In genomic region chr14:35404496-35405303, GRCh38 we compare ENCODE assay signal across 8 cellular contexts. TPM values are rescaled to one million over a fixed set of nuclear protein-coding genes. Genes with fewer than 3 reads are reported as not detected.
A peak's percentile ranks its signal among the peaks of the same experiment; 100 is the strongest.
DNase-seq lines count a peak whose midpoint lies in the region; ATAC-seq and TF ChIP-seq lines count a peak whose summit lies in the region.

Gene NFKBIA, minus strand, starts transcription at chr14:35404749. Its CDS starts 105 bp downstream, at chr14:35404644.

- H3K27me3 Mint-ChIP-seq in naive B cell = no peaks in the 10 kb centered on the region
- no peaks in the 10 kb centered on the region for H3K27me3 Mint-ChIP-seq in stimulated activated naive B cell treated with anti-CD40 and anti-IgM and Interleukin-4, amounts not matched to agents 10 μg/mL and 1 μg/mL and 100 μg/mL, for 72 hours

- peak; percentile 79 for ATAC-seq in DND-41 (ENCODE audit: insufficient read depth, low read depth)
- peak; percentile 67 for ATAC-seq in GM21723 (IDR thresholded peaks at IDR 0.05; ENCODE audit: unreplicated experiment)
- peak; percentile 61 to 65 for ATAC-seq in naive B cell (ENCODE audit: low read depth in 2 of 2)
- peak; percentile 74 to 78 for ATAC-seq in stimulated activated naive B cell treated with anti-CD40 and anti-IgM and Interleukin-4, amounts not matched to agents 10 μg/mL and 1 μg/mL and 100 μg/mL, for 72 hours (replicated peaks)

- H3K4me1 ChIP-seq in DND-41 (ENCODE audit: insufficient read depth, low read length) (peaks cover 48% of the 10 kb centered on the region), Peyer's patch (peaks cover 5 to 36% (median 22%) of the 10 kb centered on the region in 4 donors), esophagus squamous epithelium (peaks cover 26 to 70% (median 27%) of the 10 kb centered on the region in 3 donors)

- H3K27me3 ChIP-seq in DND-41 (ENCODE audit: insufficient read depth, low read length, poor library complexity) (no peaks in the 10 kb centered on the region), Peyer's patch (no peaks in the 10 kb centered on the region), esophagus squamous epithelium (no peaks in the 10 kb centered on the region)

- H3K4me1 Mint-ChIP-seq in naive B cell = peaks cover 43 to 66% (median 60%) of the 10 kb centered on the region in 3 donors
- H3K4me1 Mint-ChIP-seq in stimulated activated naive B cell treated with anti-CD40 and anti-IgM and Interleukin-4, amounts not matched to agents 10 μg/mL and 1 μg/mL and 100 μg/mL, for 72 hours = peaks cover 36 to 68% of the 10 kb centered on the region in 2 donors

- peak; percentile 87 for DNase-seq in DND-41
- DNase-seq in KBM-7 = peak; percentile 95
- peak; percentile 89 to 96 (median 95) for DNase-seq in Peyer's patch
- DNase-seq in activated T-cell treated with anti-CD3 and anti-CD28 coated beads, Interleukin-2, amount 50 U/mL, for 48 hours = peak; percentile 97 to 98
- DNase-seq in esophagus squamous epithelium (lab: John Stamatoyannopoulos, UW) = peak; percentile 63
- DNase-seq in naive B cell = peak; percentile 97
- DNase-seq in stimulated activated naive B cell treated with anti-CD40 and anti-IgM and Interleukin-4, amounts not matched to agents 10 μg/mL and 1 μg/mL and 100 μg/mL, for 72 hours = peak; percentile 96

- H3K4me3 Mint-ChIP-seq in naive B cell = peak within 1 kb of the TSS; percentile 92 to 98 (median 96)
- peak within 1 kb of the TSS; percentile 99 to 100 for H3K4me3 Mint-ChIP-seq in stimulated activated naive B cell treated with anti-CD40 and anti-IgM and Interleukin-4, amounts not matched to agents 10 μg/mL and 1 μg/mL and 100 μg/mL, for 72 hours

- in situ Hi-C loops in KBM-7 (cut with MboI; ENCODE audit: low pct_unique_long_range_greater_than_20kb, low sequenced_read_pairs) = loop anchor here (25.0 kb wide), 2 partner anchors 167 to 742 kb away; no protein-coding TSS in a partner anchor

- TF ChIP-seq POLR2A in Peyer's patch (IDR thresholded peaks at IDR 0.05) (peak; percentile 97 to 99), esophagus squamous epithelium (IDR thresholded peaks at IDR 0.05) (peak in 3 of 4 donors; percentile 51 to 100 (median 99))

- H3K4me3 ChIP-seq in DND-41 (ENCODE audit: low read depth in 1 of 2, low read length in 2 of 2) (peak within 1 kb of the TSS; percentile 90 to 93; a peak in 3 of 4 replicates), Peyer's patch (peak within 1 kb of the TSS; percentile 94 to 100 (median 98)), esophagus squamous epithelium (peak within 1 kb of the TSS; percentile 66 to 99 (median 92))

- H3K27ac ChIP-seq in DND-41 (ENCODE audit: low read length) (peak within 1 kb of the TSS; percentile 98), Peyer's patch (peak within 1 kb of the TSS; percentile 100), esophagus squamous epithelium (peak within 1 kb of the TSS; percentile 95 to 100 (median 100))

- WGBS in esophagus squamous epithelium, 2 donors = 0 to 1% methylated on average over 20 to 25 of the region's 62 CpGs

- peaks cover 14 to 18% of the 10 kb centered on the region in 2 donors for H3K36me3 Mint-ChIP-seq in naive B cell
- H3K36me3 Mint-ChIP-seq in stimulated activated naive B cell treated with anti-CD40 and anti-IgM and Interleukin-4, amounts not matched to agents 10 μg/mL and 1 μg/mL and 100 μg/mL, for 72 hours = peaks cover 32 to 40% of the 10 kb centered on the region in 2 donors

- no peaks in the 10 kb centered on the region for H3K9me3 Mint-ChIP-seq in naive B cell
- H3K9me3 Mint-ChIP-seq in stimulated activated naive B cell treated with anti-CD40 and anti-IgM and Interleukin-4, amounts not matched to agents 10 μg/mL and 1 μg/mL and 100 μg/mL, for 72 hours = no peaks in the 10 kb centered on the region

- peaks cover 38% of the 10 kb centered on the region for H3K36me3 ChIP-seq in DND-41 (ENCODE audit: insufficient read depth, low read length)
- H3K36me3 ChIP-seq in Peyer's patch = peaks cover 5 to 39% (median 8%) of the 10 kb centered on the region in 3 donors
- peaks cover 23 to 40% (median 33%) of the 10 kb centered on the region in 3 donors for H3K36me3 ChIP-seq in esophagus squamous epithelium

- peak within 1 kb of the TSS; percentile 98 for H3K9ac ChIP-seq in DND-41 (ENCODE audit: low read depth, low read length)

- H3K79me2 ChIP-seq in DND-41 (ENCODE audit: insufficient read depth, low read length) = peaks cover 43% of the 10 kb centered on the region

- H2AFZ ChIP-seq in DND-41 (ENCODE audit: low read depth, low read length) = peak within 1 kb of the TSS; percentile 87

- TF ChIP-seq CTCF in DND-41 (IDR thresholded peaks at IDR 0.05; ENCODE audit: borderline replicate concordance, extremely low read depth, low read length, poor library complexity, severe bottlenecking) (peak; percentile 61), Peyer's patch (IDR thresholded peaks at IDR 0.05) (peak in 5 of 6 experiments; percentile 26 to 37 (median 32)), esophagus squamous epithelium (IDR thresholded peaks at IDR 0.05) (peak in 5 of 6 experiments; percentile 12 to 47 (median 42))

- intact Hi-C loops in esophagus squamous epithelium (cut with DNase I) = loop anchor here (5.0 kb wide), 2 partner anchors 67 to 117 kb away; no protein-coding TSS in a partner anchor

- peak within 1 kb of the TSS; percentile 99 to 100 (median 99) for H3K27ac Mint-ChIP-seq in naive B cell
- H3K27ac Mint-ChIP-seq in stimulated activated naive B cell treated with anti-CD40 and anti-IgM and Interleukin-4, amounts not matched to agents 10 μg/mL and 1 μg/mL and 100 μg/mL, for 72 hours = peak within 1 kb of the TSS; percentile 100

- peak within 1 kb of the TSS; percentile 86 for H3K4me2 ChIP-seq in DND-41 (ENCODE audit: insufficient read depth, low read length)

- peaks cover 25% of the 10 kb centered on the region for H4K20me1 ChIP-seq in DND-41 (ENCODE audit: insufficient read depth, low read length)

- H3K9me3 ChIP-seq in DND-41 (ENCODE audit: insufficient read depth, low read length, severe bottlenecking) = no peaks in the 10 kb centered on the region
- H3K9me3 ChIP-seq in Peyer's patch = no peaks in the 10 kb centered on the region
- no peaks in the 10 kb centered on the region for H3K9me3 ChIP-seq in esophagus squamous epithelium

RNA-seq across cellular contexts. Expression of gene NFKBIA, which starts in this region (rescaled TPM):
- total RNA-seq in Peyer's patch = 100 to 1,000 TPM; 210 to 873 (median 358) TPM
- total RNA-seq in esophagus squamous epithelium = 100 to 1,000 TPM; 139 to 441 (median 298) TPM
- 1,000 to 10,000 TPM in 2 of 6 donors, 100 to 1,000 TPM in 4; 570 to 1,223 (median 765) TPM for polyA plus RNA-seq in naive B cell (ENCODE audit: low read depth in 6 of 6)

Comparison
In these comparisons a context has a peak if more than half of its experiments do, and no peak if none do; other contexts are left out.
1. Peak in every context shown above with its lines: DNase-seq, ATAC-seq, H3K4me3 ChIP-seq and H3K27ac ChIP-seq.